In the genomic region with DNA sequence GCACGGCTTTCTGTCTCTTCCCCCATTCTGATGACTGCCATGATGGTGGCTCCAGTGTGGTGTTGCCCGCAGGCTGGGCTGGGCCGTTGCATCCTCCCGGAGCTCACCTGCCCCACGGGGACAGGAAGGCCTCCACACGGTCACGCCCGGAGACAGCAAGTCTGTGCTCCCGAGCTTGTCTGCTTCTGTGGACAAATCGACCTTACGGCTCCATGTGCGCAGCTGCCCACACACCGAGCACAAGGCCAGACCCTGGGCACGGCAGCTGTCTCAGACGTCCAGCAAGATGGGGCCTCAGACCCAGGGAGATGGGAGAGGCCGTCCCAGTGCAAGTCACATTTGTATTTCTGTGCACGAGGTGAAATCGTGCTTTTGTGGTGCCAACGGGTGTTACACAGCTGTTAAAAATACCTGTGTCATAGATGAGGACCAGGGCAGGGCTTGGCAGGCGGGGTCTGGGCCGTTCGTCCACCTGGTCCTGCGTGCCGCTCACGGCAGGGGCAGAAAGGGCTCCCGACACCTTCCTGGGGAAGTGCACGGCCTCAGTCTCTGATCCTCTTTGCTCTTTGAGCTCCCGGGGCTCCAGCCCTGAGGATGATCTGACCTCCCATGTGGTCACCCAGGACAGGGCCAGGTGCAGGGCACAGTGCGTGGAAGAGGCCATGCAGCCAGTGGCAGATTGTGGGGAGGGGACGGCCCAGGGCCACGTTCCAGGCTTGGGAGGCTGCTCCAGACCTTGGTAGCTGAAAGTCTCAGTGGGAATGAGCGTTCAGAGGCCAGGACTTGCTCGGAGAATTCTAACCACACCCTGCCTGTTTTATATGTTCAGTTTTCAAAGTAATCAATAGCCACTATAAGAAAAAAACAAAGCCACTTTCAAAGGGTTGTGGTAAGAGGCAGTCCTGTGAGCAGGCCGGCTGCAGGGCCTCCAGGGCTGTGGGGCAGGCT, we compare ENCODE assay signal across 1 cellular context.
TF ChIP-seq lines count a peak whose summit lies in the region.

No MANE protein-coding gene starts in this region.

TF ChIP-seq in IMR-90, 13 proteins besides CTCF, POLR2A, EP300 and RAD21:
- TF ChIP-seq CEBPB (IDR thresholded peaks at IDR 0.05; ENCODE audit: low read depth, low read length) (no peak), MXI1 (IDR thresholded peaks at IDR 0.05; ENCODE audit: borderline replicate concordance, low read depth, low read length) (no peak), NFE2L2 (IDR thresholded peaks at IDR 0.05; ENCODE audit: low read depth, low read length) (no peak), CHD1 (IDR thresholded peaks at IDR 0.05; ENCODE audit: low read depth, low read length) (no peak), SMC3 (IDR thresholded peaks at IDR 0.05; ENCODE audit: low read depth, low read length) (no peak), MAZ (IDR thresholded peaks at IDR 0.05; ENCODE audit: borderline replicate concordance, low read depth, low read length) (no peak), BHLHE40 (IDR thresholded peaks at IDR 0.05; ENCODE audit: low read depth, low read length) (no peak)
